37 cellular contexts compared by ENCODE assay signal in the genomic region with DNA sequence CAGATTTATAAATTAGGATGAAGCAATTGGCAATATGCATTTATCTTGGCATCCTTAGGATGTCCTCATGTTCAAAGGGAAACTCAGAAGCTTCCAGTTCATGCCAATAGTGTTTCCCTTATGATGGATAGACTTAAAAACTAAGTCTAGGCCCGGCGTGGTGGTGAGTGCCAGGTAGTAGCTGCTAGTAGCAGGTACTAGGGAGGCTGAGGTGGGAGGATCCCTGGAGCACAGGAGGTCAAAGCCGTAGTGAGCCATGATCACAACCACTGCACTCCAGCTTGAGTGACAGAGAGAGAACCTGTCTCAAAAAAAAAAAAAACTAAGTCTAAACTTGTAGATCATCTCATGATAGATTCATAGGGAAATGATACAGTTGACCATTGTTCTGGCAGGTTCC.
"Had no signal": no experiment of that assay in that cellular context is flagged by ENCODE, and none has a peak within 500 bp of the region (broad histone marks: within the 10 kb centered on the region; RNA-seq: fewer than 3 reads in every experiment).

No MANE protein-coding gene starts in this region.

- H3K4me1 ChIP-seq: adrenal gland, ascending aorta, body of pancreas, breast epithelium had no signal

- H3K27me3 Mint-ChIP-seq: activated naive CD4-positive, alpha-beta T cell treated with anti-CD3 and anti-CD28 coated beads, Interleukin-2, amount 10 ng/mL, durations not matched to agents 7 days and 5 days; activated naive CD4-positive, alpha-beta T cell treated with anti-CD3 and anti-CD28 coated beads, Interleukin-2, amount 50 U/mL, for 24 hours; activated naive CD8-positive, alpha-beta T cell; activated naive CD8-positive, alpha-beta T cell treated with anti-CD3 and anti-CD28 coated beads for 36 hours; activated naive CD8-positive, alpha-beta T cell treated with anti-CD3 and anti-CD28 coated beads, Interleukin-2, amount 10 ng/mL, durations not matched to agents 7 days and 5 days; activated naive CD8-positive, alpha-beta T cell treated with anti-CD3 and anti-CD28 coated beads, Interleukin-2, amount 50 U/mL, for 24 hours; activated T-cell treated with anti-CD3 and anti-CD28 coated beads, Interleukin-2, amount 50 U/mL, for 24 hours; activated T-helper 17 cell treated with anti-CD3 and anti-CD28 coated beads, Interleukin-2, amount 50 U/mL, for 72 hours; brain; central memory CD8-positive, alpha-beta T cell had no signal

- H3K27ac Mint-ChIP-seq: activated naive CD4-positive, alpha-beta T cell treated with anti-CD3 and anti-CD28 coated beads for 36 hours; activated naive CD4-positive, alpha-beta T cell treated with anti-CD3 and anti-CD28 coated beads, Interleukin-2, amount 10 ng/mL, durations not matched to agents 7 days and 5 days; activated naive CD4-positive, alpha-beta T cell treated with anti-CD3 and anti-CD28 coated beads, Interleukin-2, amount 50 U/mL, for 24 hours; activated naive CD8-positive, alpha-beta T cell; activated naive CD8-positive, alpha-beta T cell treated with anti-CD3 and anti-CD28 coated beads for 36 hours; activated naive CD8-positive, alpha-beta T cell treated with anti-CD3 and anti-CD28 coated beads, Interleukin-2, amount 10 ng/mL, durations not matched to agents 7 days and 5 days; activated naive CD8-positive, alpha-beta T cell treated with anti-CD3 and anti-CD28 coated beads, Interleukin-2, amount 50 U/mL, for 24 hours; activated T-cell treated with anti-CD3 and anti-CD28 coated beads, Interleukin-2, amount 50 U/mL, for 24 hours; activated T-cell treated with anti-CD3 and anti-CD28 coated beads, Interleukin-2, amount 50 U/mL, for 72 hours; activated T-helper 1 cell treated with anti-CD3 and anti-CD28 coated beads, Interleukin-12 subunit alpha, Interleukin-12 subunit beta, Interleukin-2, Interleukin-4 antibody, amounts not matched to agents 30 ng/mL and 10 ng/mL and 1 ng/mL, durations not matched to agents 14 hours and 24 hours and 36 hours; activated T-helper 17 cell treated with anti-CD3 and anti-CD28 coated beads, Interleukin-2, amount 50 U/mL, for 72 hours; activated T-helper 2 cell treated with anti-CD3 and anti-CD28 coated beads, Interferon-gamma antibody, Interleukin-2, Interleukin-4, amounts not matched to agents 10 μg/mL and 5 μg/mL and 100 μg/mL, durations not matched to agents 14 hours and 24 hours and 36 hours; brain had no signal

- H3K27ac ChIP-seq: adrenal gland, ascending aorta, body of pancreas, brain microvascular endothelial cell, breast epithelium, cardiac muscle cell had no signal

- H3K4me1 Mint-ChIP-seq: activated naive CD4-positive, alpha-beta T cell treated with anti-CD3 and anti-CD28 coated beads, Interleukin-2, amount 10 ng/mL, durations not matched to agents 7 days and 5 days; activated naive CD4-positive, alpha-beta T cell treated with anti-CD3 and anti-CD28 coated beads, Interleukin-2, amount 50 U/mL, for 24 hours; activated naive CD8-positive, alpha-beta T cell treated with anti-CD3 and anti-CD28 coated beads for 36 hours; activated naive CD8-positive, alpha-beta T cell treated with anti-CD3 and anti-CD28 coated beads, Interleukin-2, amount 10 ng/mL, durations not matched to agents 7 days and 5 days; activated naive CD8-positive, alpha-beta T cell treated with anti-CD3 and anti-CD28 coated beads, Interleukin-2, amount 50 U/mL, for 24 hours; activated T-helper 17 cell treated with anti-CD3 and anti-CD28 coated beads, Interleukin-2, amount 50 U/mL, for 72 hours; central memory CD8-positive, alpha-beta T cell had no signal

- H3K36me3 ChIP-seq: breast epithelium, cardiac muscle cell had no signal

- H3K27me3 ChIP-seq: adrenal gland, ascending aorta, body of pancreas, brain microvascular endothelial cell, breast epithelium, cardiac muscle cell had no signal

- ATAC-seq: activated naive CD8-positive, alpha-beta T cell treated with anti-CD3 and anti-CD28 coated beads, Interleukin-2, amount 50 U/mL, for 24 hours; activated T-cell treated with anti-CD3 and anti-CD28 coated beads, Interleukin-2, amount 50 U/mL, for 4 hours; activated T-cell treated with anti-CD3 and anti-CD28 coated beads, Interleukin-2, amount 50 U/mL, for 72 hours; activated T-helper 17 cell treated with anti-CD3 and anti-CD28 coated beads, Interleukin-2, amount 50 U/mL, for 72 hours; body of pancreas had no signal

- H3K36me3 Mint-ChIP-seq: activated naive CD4-positive, alpha-beta T cell treated with anti-CD3 and anti-CD28 coated beads, Interleukin-2, amount 10 ng/mL, durations not matched to agents 7 days and 5 days; activated naive CD4-positive, alpha-beta T cell treated with anti-CD3 and anti-CD28 coated beads, Interleukin-2, amount 50 U/mL, for 24 hours; activated naive CD8-positive, alpha-beta T cell; activated naive CD8-positive, alpha-beta T cell treated with anti-CD3 and anti-CD28 coated beads for 36 hours; activated naive CD8-positive, alpha-beta T cell treated with anti-CD3 and anti-CD28 coated beads, Interleukin-2, amount 10 ng/mL, durations not matched to agents 7 days and 5 days had no signal

- H3K9me3 Mint-ChIP-seq: activated naive CD4-positive, alpha-beta T cell treated with anti-CD3 and anti-CD28 coated beads for 36 hours; activated naive CD4-positive, alpha-beta T cell treated with anti-CD3 and anti-CD28 coated beads, Interleukin-2, amount 50 U/mL, for 24 hours; activated naive CD8-positive, alpha-beta T cell treated with anti-CD3 and anti-CD28 coated beads for 36 hours; activated naive CD8-positive, alpha-beta T cell treated with anti-CD3 and anti-CD28 coated beads, Interleukin-2, amount 10 ng/mL, durations not matched to agents 7 days and 5 days; activated naive CD8-positive, alpha-beta T cell treated with anti-CD3 and anti-CD28 coated beads, Interleukin-2, amount 50 U/mL, for 24 hours; activated T-cell treated with anti-CD3 and anti-CD28 coated beads, Interleukin-2, amount 50 U/mL, for 24 hours; activated T-cell treated with anti-CD3 and anti-CD28 coated beads, Interleukin-2, amount 50 U/mL, for 4 hours; activated T-cell treated with anti-CD3 and anti-CD28 coated beads, Interleukin-2, amount 50 U/mL, for 72 hours; activated T-helper 1 cell treated with anti-CD3 and anti-CD28 coated beads, Interleukin-12 subunit alpha, Interleukin-12 subunit beta, Interleukin-2, Interleukin-4 antibody, amounts not matched to agents 30 ng/mL and 10 ng/mL and 1 ng/mL, durations not matched to agents 14 hours and 24 hours and 36 hours; activated T-helper 2 cell treated with anti-CD3 and anti-CD28 coated beads, Interferon-gamma antibody, Interleukin-2, Interleukin-4, amounts not matched to agents 10 μg/mL and 5 μg/mL and 100 μg/mL, durations not matched to agents 14 hours and 24 hours and 36 hours; brain; central memory CD8-positive, alpha-beta T cell had no signal

- DNase-seq: activated effector memory CD4-positive, alpha-beta T cell treated with anti-CD3 and anti-CD28 coated beads, Interleukin-2, amount 50 U/mL, for 16 hours; activated effector memory CD4-positive, alpha-beta T cell treated with Interleukin-2 at 50 U/mL for 16 hours; activated gamma-delta T cell; activated gamma-delta T cell treated with Interleukin-2 at 50 U/mL for 16 hours; activated naive CD4-positive, alpha-beta T cell; activated naive CD4-positive, alpha-beta T cell treated with anti-CD3 and anti-CD28 coated beads for 36 hours; activated naive CD4-positive, alpha-beta T cell treated with anti-CD3 and anti-CD28 coated beads, Interleukin-2, amount 10 ng/mL, durations not matched to agents 7 days and 5 days; activated naive CD4-positive, alpha-beta T cell treated with anti-CD3 and anti-CD28 coated beads, Interleukin-2, amount 50 U/mL, for 16 hours; activated naive CD4-positive, alpha-beta T cell treated with Interleukin-2 at 50 U/mL for 16 hours; activated naive CD8-positive, alpha-beta T cell treated with anti-CD3 and anti-CD28 coated beads for 36 hours; activated naive CD8-positive, alpha-beta T cell treated with anti-CD3 and anti-CD28 coated beads, Interleukin-2, amount 10 ng/mL, durations not matched to agents 7 days and 5 days; activated naive CD8-positive, alpha-beta T cell treated with anti-CD3 and anti-CD28 coated beads, Interleukin-2, amount 50 U/mL, for 24 hours; activated T-cell treated with anti-CD3 and anti-CD28 coated beads, Interleukin-2, amount 50 U/mL, for 1 hour; activated T-cell treated with anti-CD3 and anti-CD28 coated beads, Interleukin-2, amount 50 U/mL, for 24 hours; activated T-cell treated with anti-CD3 and anti-CD28 coated beads, Interleukin-2, amount 50 U/mL, for 4 hours; activated T-cell treated with anti-CD3 and anti-CD28 coated beads, Interleukin-2, amount 50 U/mL, for 48 hours; activated T-cell treated with anti-CD3 and anti-CD28 coated beads, Interleukin-2, amount 50 U/mL, for 72 hours; adrenal gland; amniotic stem cell; amygdala; anterior cingulate cortex; aorta; body of pancreas; brain microvascular endothelial cell; caudate nucleus; central memory CD4-positive, alpha-beta T cell; cerebellar nuclear complex had no signal

- H3K4me3 Mint-ChIP-seq: activated naive CD4-positive, alpha-beta T cell treated with anti-CD3 and anti-CD28 coated beads for 36 hours; activated naive CD4-positive, alpha-beta T cell treated with anti-CD3 and anti-CD28 coated beads, Interleukin-2, amount 10 ng/mL, durations not matched to agents 7 days and 5 days; activated naive CD4-positive, alpha-beta T cell treated with anti-CD3 and anti-CD28 coated beads, Interleukin-2, amount 50 U/mL, for 24 hours; activated naive CD8-positive, alpha-beta T cell; activated naive CD8-positive, alpha-beta T cell treated with anti-CD3 and anti-CD28 coated beads for 36 hours; activated naive CD8-positive, alpha-beta T cell treated with anti-CD3 and anti-CD28 coated beads, Interleukin-2, amount 10 ng/mL, durations not matched to agents 7 days and 5 days; activated naive CD8-positive, alpha-beta T cell treated with anti-CD3 and anti-CD28 coated beads, Interleukin-2, amount 50 U/mL, for 24 hours; activated T-cell treated with anti-CD3 and anti-CD28 coated beads, Interleukin-2, amount 50 U/mL, for 24 hours; activated T-cell treated with anti-CD3 and anti-CD28 coated beads, Interleukin-2, amount 50 U/mL, for 4 hours; activated T-cell treated with anti-CD3 and anti-CD28 coated beads, Interleukin-2, amount 50 U/mL, for 72 hours; activated T-helper 1 cell treated with anti-CD3 and anti-CD28 coated beads, Interleukin-12 subunit alpha, Interleukin-12 subunit beta, Interleukin-2, Interleukin-4 antibody, amounts not matched to agents 30 ng/mL and 10 ng/mL and 1 ng/mL, durations not matched to agents 14 hours and 24 hours and 36 hours; activated T-helper 17 cell treated with anti-CD3 and anti-CD28 coated beads, Interleukin-2, amount 50 U/mL, for 72 hours; brain; central memory CD8-positive, alpha-beta T cell had no signal

- H3K9me3 ChIP-seq: adrenal gland, ascending aorta, body of pancreas, breast epithelium had no signal

- H3K4me3 ChIP-seq: adrenal gland, ascending aorta, body of pancreas, breast epithelium, cardiac muscle cell had no signal
